In the genomic region with DNA sequence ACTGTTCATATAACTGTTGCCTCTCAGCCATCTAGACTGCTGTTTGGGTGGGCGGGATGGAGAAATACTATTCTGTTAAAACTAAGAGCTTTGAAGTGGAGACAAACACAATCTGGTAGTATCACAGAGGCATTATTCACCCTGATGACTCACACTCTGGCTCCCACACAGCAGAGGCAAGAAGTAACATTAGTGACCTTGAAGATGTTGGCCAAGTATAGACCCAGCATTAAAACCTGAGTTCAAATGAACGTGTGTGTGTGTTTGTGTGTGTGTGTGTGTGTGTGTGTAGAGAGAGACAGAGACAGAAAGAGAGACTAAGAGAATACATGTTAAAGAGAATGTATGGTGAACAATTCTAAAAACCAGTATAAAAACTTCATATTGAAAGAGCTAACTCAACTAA, we compare ENCODE assay signal across 9 cellular contexts. TPM values are rescaled to one million over a fixed set of nuclear protein-coding genes. Genes with fewer than 3 reads are reported as not detected.
DNase-seq lines count a peak whose midpoint lies in the region; ATAC-seq and TF ChIP-seq lines count a peak whose summit lies in the region.
"Had no signal": no experiment of that assay in that cellular context is flagged by ENCODE, and none has a peak within 500 bp of the region (broad histone marks: within the 10 kb centered on the region; RNA-seq: fewer than 3 reads in every experiment).

No MANE protein-coding gene starts in this region.

- intact Hi-C loops in spleen (cut with DNase I; ENCODE audit: low total_unique reads) = no loop called here

- no peaks in the 10 kb centered on the region for H4K20me1 ChIP-seq in osteoblast (ENCODE audit: insufficient read depth, low read length)

- TF ChIP-seq CTCF in HFFc6 (IDR thresholded peaks at IDR 0.05) = no peak
- no peak for TF ChIP-seq CTCF in astrocyte of the cerebellum (IDR thresholded peaks at IDR 0.05; ENCODE audit: low read depth, low read length, missing control alignments)
- no peak for TF ChIP-seq CTCF in osteoblast (IDR thresholded peaks at IDR 0.05; ENCODE audit: extremely low read depth, low read depth, low read length)
- TF ChIP-seq CTCF in spleen (IDR thresholded peaks at IDR 0.05 in 8 of 11, conservative IDR thresholded peaks at IDR 0.05 in 3 of 11) = no peak

- peaks cover 4% of the 10 kb centered on the region for H3K27me3 Mint-ChIP-seq in HFFc6 (ENCODE audit: insufficient read depth)
- H3K27me3 Mint-ChIP-seq in T-helper 17 cell = no peaks in the 10 kb centered on the region

- in situ Hi-C loops in astrocyte of the cerebellum (cut with HindIII; ENCODE audit: low sequenced_read_pairs) = no loop called here

- no peak for TF ChIP-seq POLR2A in spleen (IDR thresholded peaks at IDR 0.05)

- no peaks in the 10 kb centered on the region for H3K36me3 Mint-ChIP-seq in HFFc6 (ENCODE audit: low read depth)
- no peaks in the 10 kb centered on the region for H3K36me3 Mint-ChIP-seq in T-helper 17 cell (ENCODE audit: low read depth)

- H3K4me1 ChIP-seq in osteoblast (ENCODE audit: insufficient read depth, low read length) (peaks cover 21% of the 10 kb centered on the region), spleen (peaks cover 0 to 37% (median 12%) of the 10 kb centered on the region in 6 donors)

- H3K9me3 ChIP-seq in T-helper 17 cell (ENCODE audit: control insufficient read depth, low read length, poor library complexity, severe bottlenecking) = no peaks in the 10 kb centered on the region
- no peaks in the 10 kb centered on the region for H3K9me3 ChIP-seq in osteoblast (ENCODE audit: low read depth, low read length)
- no peaks in the 10 kb centered on the region for H3K9me3 ChIP-seq in spleen
- H3K9me3 ChIP-seq: neutrophil had no signal

- H3K4me3 ChIP-seq in astrocyte of the cerebellum (ENCODE audit: low read depth, low read length) (no peak overlapping the region), osteoblast (ENCODE audit: insufficient read depth, low read length) (no peak overlapping the region), spleen (no peak overlapping the region)

- H3K36me3 ChIP-seq in osteoblast (ENCODE audit: insufficient read depth, low read length) = no peaks in the 10 kb centered on the region
- H3K36me3 ChIP-seq in spleen = no peaks in the 10 kb centered on the region
- H3K36me3 ChIP-seq: neutrophil had no signal

- H3K4me3 Mint-ChIP-seq in HFFc6 = no peak overlapping the region
- peak overlapping the region; percentile 60 for H3K4me3 Mint-ChIP-seq in T-helper 17 cell

- H3K79me2 ChIP-seq in osteoblast (ENCODE audit: insufficient read depth, low read length) = no peaks in the 10 kb centered on the region

- WGBS in spleen, 5 donors = 56 to 76% (median 69%) methylated on average over 2 of the region's 2 CpGs

- H2AFZ ChIP-seq in osteoblast (ENCODE audit: low read length) = no peak overlapping the region

- H3K27ac Mint-ChIP-seq in HFFc6 (no peak overlapping the region), T-helper 17 cell (peak overlapping the region; percentile 83)

- H3K27ac ChIP-seq in osteoblast (ENCODE audit: low read depth, low read length) (no peak overlapping the region), spleen (peak overlapping the region in 4 of 8 donors; percentile 73 to 86 (median 76))
- H3K27ac ChIP-seq: neutrophil had no signal

- H3K27me3 ChIP-seq in osteoblast (ENCODE audit: insufficient read depth, low read length) (no peaks in the 10 kb centered on the region), spleen (replicated peaks in 1 of 7) (no peaks in the 10 kb centered on the region)
- H3K27me3 ChIP-seq: neutrophil had no signal

- no peaks in the 10 kb centered on the region for H3K9me3 Mint-ChIP-seq in HFFc6

- ATAC-seq in T-helper 17 cell (peak; percentile 66), GM18858 (IDR thresholded peaks at IDR 0.05; ENCODE audit: unreplicated experiment) (no peak), GM18517 (IDR thresholded peaks at IDR 0.05; ENCODE audit: unreplicated experiment) (no peak)

- H3K4me2 ChIP-seq in osteoblast (ENCODE audit: insufficient read depth, low read length) = no peak overlapping the region

- H3K4me1 Mint-ChIP-seq in HFFc6 (ENCODE audit: low read depth) = peaks cover 26% of the 10 kb centered on the region
- H3K4me1 Mint-ChIP-seq in T-helper 17 cell = peaks cover 56% of the 10 kb centered on the region

- peak; percentile 67 for DNase-seq in HFFc6
- no peak for DNase-seq in T-helper 17 cell
- DNase-seq in astrocyte of the cerebellum (ENCODE audit: low read depth) = peak; percentile 64
- DNase-seq in osteoblast (ENCODE audit: insufficient read length, low spot score, missing footprints) = peak; percentile 72
- no peak for DNase-seq in UCSD-AML1 (lab: John Stamatoyannopoulos, UW; ENCODE audit: unreplicated experiment)
- DNase-seq in spleen = no peak

RNA-seq across cellular contexts. Expression of gene ACVR1, which starts 22.5 kb away (rescaled TPM):
- total RNA-seq in HFFc6 (2021; fragmentation: NEBNext Ultra II Directional; extraction: Animal tissue kit (Norgen Biotek cat#: 25700)) = 10 to 100 TPM; 37.5 to 48.4 (median 43.1) TPM
- total RNA-seq in T-helper 17 cell (10 to 100 TPM; 37.4 to 38.2 TPM), osteoblast (52.5 and 53.9 TPM in 2 replicates), spleen (10 to 100 TPM; 11.7 to 23.8 (median 14.1) TPM)
- 1 to 10 TPM; 2.1 to 3.5 (median 2.6) TPM for polyA plus RNA-seq in spleen

Comparison
In these comparisons a context has a peak if more than half of its experiments do, and no peak if none do; other contexts are left out.
1. DNase-seq: peak in HFFc6 (single experiment), astrocyte of the cerebellum (single experiment) and osteoblast (single experiment); none in T-helper 17 cell (0 of 3), UCSD-AML1 (single experiment) and spleen (single experiment).